20 cellular contexts compared by ENCODE assay signal in the genomic region with DNA sequence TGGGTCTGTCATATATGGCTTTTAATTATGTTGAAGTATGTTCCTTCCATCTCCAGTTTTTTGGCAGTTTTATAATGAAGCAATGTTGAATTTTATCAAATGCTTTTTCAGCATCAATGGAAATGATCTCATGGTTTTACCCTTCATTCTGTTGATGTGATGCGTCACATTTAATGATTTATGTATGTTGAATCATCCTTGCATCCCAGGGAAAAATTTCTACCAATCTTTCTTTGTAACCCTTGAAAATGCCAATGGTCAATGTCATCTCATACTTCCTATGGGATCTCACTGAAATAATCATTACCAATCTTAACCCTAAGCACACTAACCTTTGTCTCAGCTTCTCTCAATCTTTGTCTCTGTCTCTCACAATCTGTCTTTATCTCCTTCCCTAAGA.
DNase-seq lines count a peak whose midpoint lies in the region; ATAC-seq and TF ChIP-seq lines count a peak whose summit lies in the region.
"Had no signal": no experiment of that assay in that cellular context is flagged by ENCODE, and none has a peak within 500 bp of the region (broad histone marks: within the 10 kb centered on the region; RNA-seq: fewer than 3 reads in every experiment).

No MANE protein-coding gene starts in this region.

- ATAC-seq in activated CD4-positive, alpha-beta T cell treated with anti-CD3 and anti-CD28 coated beads for 36 hours = no peak
- ATAC-seq in GM21423 (IDR thresholded peaks at IDR 0.05; ENCODE audit: unreplicated experiment) = no peak
- ATAC-seq: activated CD8-positive, alpha-beta T cell treated with anti-CD3 and anti-CD28 coated beads for 36 hours; activated naive CD8-positive, alpha-beta T cell treated with anti-CD3 and anti-CD28 coated beads, Interleukin-2, amount 50 U/mL, for 24 hours; activated T-cell treated with anti-CD3 and anti-CD28 coated beads, Interleukin-2, amount 50 U/mL, for 72 hours; Panc1 had no signal

- H3K27ac ChIP-seq in epithelial cell of prostate = peak overlapping the region; percentile 29

- CTCF ChIA-PET in activated CD4-positive, alpha-beta T cell treated with anti-CD3 and anti-CD28 coated beads for 36 hours (lab: Charles Lee) = no interaction called here

- no peak overlapping the region for H3K4me3 ChIP-seq in skeletal muscle cell (ENCODE audit: low read depth, low read length)

- H3K27me3 Mint-ChIP-seq in CD14-positive monocyte (ENCODE audit: low read depth in 3 of 3) = no peaks in the 10 kb centered on the region
- no peaks in the 10 kb centered on the region for H3K27me3 Mint-ChIP-seq in activated CD4-positive, alpha-beta T cell treated with anti-CD3 and anti-CD28 coated beads for 36 hours
- H3K27me3 Mint-ChIP-seq: activated CD8-positive, alpha-beta T cell treated with anti-CD3 and anti-CD28 coated beads for 36 hours; activated naive CD8-positive, alpha-beta T cell treated with anti-CD3 and anti-CD28 coated beads, Interleukin-2, amount 50 U/mL, for 24 hours; memory B cell had no signal

- peaks cover 0 to 8% (median 5%) of the 10 kb centered on the region in 7 donors for H3K9me3 Mint-ChIP-seq in CD14-positive monocyte
- peaks cover 11% of the 10 kb centered on the region for H3K9me3 Mint-ChIP-seq in activated CD4-positive, alpha-beta T cell treated with anti-CD3 and anti-CD28 coated beads for 36 hours (ENCODE audit: low read depth)

- TF ChIP-seq CTCF in CD14-positive monocyte (IDR thresholded peaks at IDR 0.05) = no peak

- no peaks in the 10 kb centered on the region for H3K4me1 Mint-ChIP-seq in CD14-positive monocyte
- no peaks in the 10 kb centered on the region for H3K4me1 Mint-ChIP-seq in activated CD4-positive, alpha-beta T cell treated with anti-CD3 and anti-CD28 coated beads for 36 hours
- H3K4me1 Mint-ChIP-seq: activated naive CD8-positive, alpha-beta T cell treated with anti-CD3 and anti-CD28 coated beads, Interleukin-2, amount 50 U/mL, for 24 hours; memory B cell; nephron had no signal

- no peaks in the 10 kb centered on the region for H3K36me3 Mint-ChIP-seq in CD14-positive monocyte
- H3K36me3 Mint-ChIP-seq in activated CD4-positive, alpha-beta T cell treated with anti-CD3 and anti-CD28 coated beads for 36 hours (ENCODE audit: low read depth) = no peaks in the 10 kb centered on the region
- H3K36me3 Mint-ChIP-seq: memory B cell had no signal

- DNase-seq in EL (peak; percentile 89), NCI-H460 (ENCODE audit: extremely low read depth, low read depth) (peak; percentile 78), epithelial cell of prostate (ENCODE audit: low read depth, low spot score) (no peak), skeletal muscle cell (ENCODE audit: low read depth) (peak; percentile 64), CD14-positive monocyte (ENCODE audit: low spot score) (no peak)
- no peak for DNase-seq in activated CD4-positive, alpha-beta T cell treated with anti-CD3 and anti-CD28 coated beads for 36 hours
- DNase-seq: activated CD8-positive, alpha-beta T cell treated with anti-CD3 and anti-CD28 coated beads for 36 hours; activated naive CD8-positive, alpha-beta T cell treated with anti-CD3 and anti-CD28 coated beads, Interleukin-2, amount 50 U/mL, for 24 hours; activated T-cell treated with anti-CD3 and anti-CD28 coated beads, Interleukin-2, amount 50 U/mL, for 72 hours; GDM1; glutamatergic neuron; NCI-H1048; NCI-H2107; NCI-H82; stimulated activated naive CD4-positive, alpha-beta T cell treated with Interleukin-2 at 50 U/mL for 16 hours; trophoblast cell had no signal

- intact Hi-C loops in CD14-positive monocyte (cut with micrococcal nuclease) = no loop called here
- intact Hi-C loops in activated CD4-positive, alpha-beta T cell treated with anti-CD3 and anti-CD28 coated beads for 36 hours (cut with DNase I, micrococcal nuclease) = no loop called here

- H3K4me3 Mint-ChIP-seq in CD14-positive monocyte = no peak overlapping the region
- H3K4me3 Mint-ChIP-seq in activated CD4-positive, alpha-beta T cell treated with anti-CD3 and anti-CD28 coated beads for 36 hours = no peak overlapping the region
- H3K4me3 Mint-ChIP-seq: activated CD8-positive, alpha-beta T cell treated with anti-CD3 and anti-CD28 coated beads for 36 hours; activated naive CD8-positive, alpha-beta T cell treated with anti-CD3 and anti-CD28 coated beads, Interleukin-2, amount 50 U/mL, for 24 hours; activated T-cell treated with anti-CD3 and anti-CD28 coated beads, Interleukin-2, amount 50 U/mL, for 72 hours; memory B cell; nephron had no signal

- H3K27ac Mint-ChIP-seq in CD14-positive monocyte = no peak overlapping the region
- H3K27ac Mint-ChIP-seq in activated CD4-positive, alpha-beta T cell treated with anti-CD3 and anti-CD28 coated beads for 36 hours = no peak overlapping the region
- H3K27ac Mint-ChIP-seq: activated CD8-positive, alpha-beta T cell treated with anti-CD3 and anti-CD28 coated beads for 36 hours; activated naive CD8-positive, alpha-beta T cell treated with anti-CD3 and anti-CD28 coated beads, Interleukin-2, amount 50 U/mL, for 24 hours; activated T-cell treated with anti-CD3 and anti-CD28 coated beads, Interleukin-2, amount 50 U/mL, for 72 hours; memory B cell; nephron had no signal

- POLR2A ChIA-PET in activated CD4-positive, alpha-beta T cell treated with anti-CD3 and anti-CD28 coated beads for 36 hours (lab: Charles Lee) = no interaction called here

Comparison
In these comparisons a context has a peak if more than half of its experiments do, and no peak if none do; other contexts are left out.
1. DNase-seq: peak in EL (single experiment), NCI-H460 (single experiment) and skeletal muscle cell (single experiment); none in epithelial cell of prostate (single experiment), CD14-positive monocyte (single experiment) and activated CD4-positive, alpha-beta T cell treated with anti-CD3 and anti-CD28 coated beads for 36 hours (single experiment).